Comparison of ENCODE assay signal across 19 cellular contexts in the genomic region with DNA sequence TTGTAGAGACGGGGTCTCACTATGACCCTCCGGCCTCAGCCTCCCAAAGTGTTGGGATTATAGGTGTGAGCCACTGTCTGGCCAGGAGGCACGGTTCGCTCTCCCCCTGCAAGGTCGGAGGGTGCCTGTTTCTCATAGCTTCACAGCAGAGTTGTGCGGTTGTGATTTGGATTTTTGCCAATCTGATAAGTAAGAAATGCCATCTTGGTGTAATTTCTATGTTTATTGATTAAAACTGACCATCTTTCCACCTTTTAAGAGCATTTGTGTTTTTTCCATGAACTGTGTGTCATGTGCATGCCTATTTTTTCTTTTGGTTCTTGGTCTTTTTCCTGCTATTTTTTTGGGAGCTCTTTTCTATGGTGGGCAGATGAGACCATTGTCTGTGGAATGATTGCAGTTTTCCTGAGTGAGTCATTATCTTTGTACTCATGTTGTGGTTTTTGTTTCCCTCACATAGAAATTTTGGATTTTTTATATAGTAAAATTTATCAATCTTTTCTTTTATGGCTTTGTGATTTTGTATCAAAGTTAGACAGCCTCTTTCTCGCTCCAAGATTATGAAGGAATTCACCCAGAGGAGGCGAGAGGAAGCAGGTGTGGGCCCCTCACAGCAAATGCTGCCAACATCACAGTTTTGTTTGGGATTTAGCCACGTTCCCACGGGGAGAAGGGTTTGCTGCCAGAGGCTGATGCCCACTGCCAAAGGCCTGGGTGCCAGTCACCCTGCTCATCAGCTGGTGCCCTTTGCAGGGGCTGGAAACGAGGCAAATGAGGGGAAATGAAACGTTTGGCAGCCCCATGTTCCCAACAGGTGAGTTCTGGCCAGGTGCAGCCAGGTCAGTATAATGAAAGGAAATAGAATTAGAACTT. TPM values are rescaled to one million over a fixed set of nuclear protein-coding genes. Genes with fewer than 3 reads are reported as not detected.
DNase-seq lines count a peak whose midpoint lies in the region; ATAC-seq, FAIRE-seq and TF ChIP-seq lines count a peak whose summit lies in the region.
"Had no signal": no experiment of that assay in that cellular context is flagged by ENCODE, and none has a peak within 500 bp of the region (broad histone marks: within the 10 kb centered on the region; RNA-seq: fewer than 3 reads in every experiment).

No MANE protein-coding gene starts in this region.

- H3K36me3 Mint-ChIP-seq in T-cell, result no peaks in the 10 kb centered on the region
- H3K36me3 Mint-ChIP-seq: stimulated activated effector memory CD8-positive, alpha-beta T cell treated with anti-CD3 and anti-CD28 coated beads, Interleukin-12 subunit alpha, Interleukin-12 subunit beta, amount 100 ng/mL, for 72 hours had no signal

- peaks cover 22 to 35% of the 10 kb centered on the region in 2 experiments for H3K4me1 ChIP-seq in HCT116 (ENCODE audit: control insufficient read depth in 1 of 2, insufficient read depth in 2 of 2, low read length in 2 of 2)
- no peaks in the 10 kb centered on the region for H3K4me1 ChIP-seq in colonic mucosa
- H3K4me1 ChIP-seq: ascending aorta, esophagus squamous epithelium, thyroid gland had no signal

- POLR2A ChIA-PET in HCT116 (lab: Charles Lee) (no interaction called here), T-cell (lab: Charles Lee) (no interaction called here)

- H3K4me2 ChIP-seq in HCT116 (ENCODE audit: low read length), result peak overlapping the region; percentile 27; the same call in 1 of the 2 replicates

- ATAC-seq in HCT116, result no peak
- ATAC-seq in GM19324 (IDR thresholded peaks at IDR 0.05; ENCODE audit: low FRiP score, unreplicated experiment), result no peak
- ATAC-seq in T-cell (replicated peaks in 1 of 4), result no peak
- ATAC-seq: stimulated activated effector memory CD8-positive, alpha-beta T cell treated with anti-CD3 and anti-CD28 coated beads, Interleukin-12 subunit alpha, Interleukin-12 subunit beta, amount 100 ng/mL, for 72 hours had no signal

- no peaks in the 10 kb centered on the region for H3K9me3 Mint-ChIP-seq in T-cell
- H3K9me3 Mint-ChIP-seq: stimulated activated effector memory CD8-positive, alpha-beta T cell treated with anti-CD3 and anti-CD28 coated beads, Interleukin-12 subunit alpha, Interleukin-12 subunit beta, amount 100 ng/mL, for 72 hours had no signal

- no peaks in the 10 kb centered on the region for H4K20me1 ChIP-seq in HCT116 (ENCODE audit: insufficient read depth)

- no peaks in the 10 kb centered on the region for H3K4me1 Mint-ChIP-seq in T-cell
- H3K4me1 Mint-ChIP-seq: stimulated activated effector memory CD8-positive, alpha-beta T cell treated with anti-CD3 and anti-CD28 coated beads, Interleukin-12 subunit alpha, Interleukin-12 subunit beta, amount 100 ng/mL, for 72 hours had no signal

- intact Hi-C loops in HCT116 (cut with micrococcal nuclease), result no loop called here
- intact Hi-C loops in colonic mucosa (cut with DNase I), result no loop called here

- H3K27me3 ChIP-seq in HCT116 (ENCODE audit: insufficient read depth, low read length), result no peaks in the 10 kb centered on the region
- no peaks in the 10 kb centered on the region for H3K27me3 ChIP-seq in colonic mucosa
- H3K27me3 ChIP-seq: ascending aorta, thyroid gland had no signal

- H3K9ac ChIP-seq in HCT116 (ENCODE audit: low read length) (no peak overlapping the region), colonic mucosa (ENCODE audit: low read depth in 2 of 2, low read length in 2 of 2) (no peak overlapping the region)

- RAD21 ChIA-PET in HCT116 (lab: Charles Lee; ENCODE audit: low non-redundant PET in 1 of 2, low total read pairs in 2 of 2, uncharacterized antibody in 2 of 2, unreplicated experiment in 2 of 2), result no interaction called here

- DNase-seq in HCT116 (ENCODE audit: low read depth, low spot score) (no peak), OCI-M1 (lab: John Stamatoyannopoulos, UW) (peak; percentile 19), cardiac fibroblast (ENCODE audit: low read depth in 2 of 2) (peak; percentile 15 to 19), urothelium cell line (ENCODE audit: low spot score) (peak; percentile 40), colonic mucosa (no peak), T-cell (no peak)
- DNase-seq: activated CD4-positive, alpha-beta T cell treated with anti-CD3 and anti-CD28 coated beads, Interleukin-2, amount 50 U/mL, for 1 hour; activated naive CD4-positive, alpha-beta T cell; C1 segment of cervical spinal cord; esophagus squamous epithelium; hippocampal formation; kidney glomerular epithelial cell; NCI-H1930; NCI-H524; thyroid gland had no signal

- no peak overlapping the region for H3K4me3 Mint-ChIP-seq in T-cell
- H3K4me3 Mint-ChIP-seq: stimulated activated effector memory CD8-positive, alpha-beta T cell treated with anti-CD3 and anti-CD28 coated beads, Interleukin-12 subunit alpha, Interleukin-12 subunit beta, amount 100 ng/mL, for 72 hours had no signal

- TF ChIP-seq CTCF in HCT116 (IDR thresholded peaks at IDR 0.05 in 2 of 3, conservative IDR thresholded peaks at IDR 0.05 in 1 of 3; ENCODE audit: borderline replicate concordance in 1 of 3, insufficient read depth in 1 of 3, low read depth in 2 of 3, low read length in 2 of 3), result no peak
- no peak for TF ChIP-seq CTCF in cardiac fibroblast (IDR thresholded peaks at IDR 0.05; ENCODE audit: low read depth, low read length)
- no peak for TF ChIP-seq CTCF in colonic mucosa (IDR thresholded peaks at IDR 0.05)

- FAIRE-seq in urothelium cell line (lab: Jason Lieb, UNC), result no peak

- H3K27ac ChIP-seq in HCT116 (ENCODE audit: low read depth, low read length) (no peak overlapping the region), colonic mucosa (no peak overlapping the region)
- H3K27ac ChIP-seq: ascending aorta, esophagus squamous epithelium, thyroid gland had no signal

- no peak for TF ChIP-seq RAD21 in HCT116 (IDR thresholded peaks at IDR 0.05; ENCODE audit: low read depth)

- H3K79me2 ChIP-seq in HCT116 (ENCODE audit: insufficient read depth, low read length), result no peaks in the 10 kb centered on the region

- TF ChIP-seq POLR2A in HCT116 (IDR thresholded peaks at IDR 0.05; ENCODE audit: borderline replicate concordance, extremely low read depth, insufficient read depth, insufficient read length), result no peak

- no peak overlapping the region for H2AFZ ChIP-seq in HCT116 (ENCODE audit: low read depth, low read length, poor library complexity, severe bottlenecking)

- H3K27ac Mint-ChIP-seq in T-cell, result no peak overlapping the region
- H3K27ac Mint-ChIP-seq: stimulated activated effector memory CD8-positive, alpha-beta T cell treated with anti-CD3 and anti-CD28 coated beads, Interleukin-12 subunit alpha, Interleukin-12 subunit beta, amount 100 ng/mL, for 72 hours had no signal

- no peaks in the 10 kb centered on the region for H3K9me2 ChIP-seq in HCT116 (ENCODE audit: insufficient read depth)

- H3K9me3 ChIP-seq in HCT116 (ENCODE audit: control insufficient read depth in 1 of 2, insufficient read depth in 1 of 2, low read depth in 1 of 2, low read length in 2 of 2) (no peaks in the 10 kb centered on the region), colonic mucosa (no peaks in the 10 kb centered on the region)
- H3K9me3 ChIP-seq: ascending aorta, esophagus squamous epithelium, thyroid gland had no signal

- no TSS peak for BruUV-seq in HCT116 (replicated peaks; lab: Mats Ljungman, UMichigan)

- H3K4me3 ChIP-seq in HCT116 (replicated peaks in 1 of 2; ENCODE audit: low read depth in 1 of 2, low read length in 2 of 2) (no peak overlapping the region), cardiac fibroblast (replicated peaks in 1 of 2; ENCODE audit: low read depth in 2 of 2, low read length in 2 of 2) (no peak overlapping the region), colonic mucosa (no peak overlapping the region)
- H3K4me3 ChIP-seq: ascending aorta, esophagus squamous epithelium, thyroid gland had no signal

- H3K36me3 ChIP-seq in HCT116 (ENCODE audit: control insufficient read depth in 1 of 2, insufficient read depth in 2 of 2, low read length in 2 of 2), result no peaks in the 10 kb centered on the region
- H3K36me3 ChIP-seq in colonic mucosa, result no peaks in the 10 kb centered on the region
- H3K36me3 ChIP-seq: ascending aorta, esophagus squamous epithelium, thyroid gland had no signal

- CTCF ChIA-PET in HCT116 (lab: Charles Lee) (no interaction called here), T-cell (lab: Charles Lee) (no interaction called here)

- peaks cover 6 to 9% of the 10 kb centered on the region in 2 donors for H3K27me3 Mint-ChIP-seq in T-cell

TF ChIP-seq in HCT116, 20 proteins besides CTCF, POLR2A, EP300 and RAD21 (continues in another document):
- TF ChIP-seq EZH2phosphoT487 (IDR thresholded peaks at IDR 0.05; ENCODE audit: borderline replicate concordance), result no peak
- TF ChIP-seq, protein P1, sequence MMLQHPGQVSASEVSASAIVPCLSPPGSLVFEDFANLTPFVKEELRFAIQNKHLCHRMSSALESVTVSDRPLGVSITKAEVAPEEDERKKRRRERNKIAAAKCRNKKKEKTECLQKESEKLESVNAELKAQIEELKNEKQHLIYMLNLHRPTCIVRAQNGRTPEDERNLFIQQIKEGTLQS (IDR thresholded peaks at IDR 0.05), result no peak
- no peak for TF ChIP-seq SRF (IDR thresholded peaks at IDR 0.05; ENCODE audit: low read depth)
- TF ChIP-seq CBX3 (IDR thresholded peaks at IDR 0.05; ENCODE audit: low read depth), result no peak
- no peak for TF ChIP-seq ZFX (IDR thresholded peaks at IDR 0.05)
- no peak for TF ChIP-seq CEBPB (IDR thresholded peaks at IDR 0.05; ENCODE audit: low read depth)
- no peak for TF ChIP-seq EZH2 (IDR thresholded peaks at IDR 0.05)
- TF ChIP-seq TCF7L2 (IDR thresholded peaks at IDR 0.05; ENCODE audit: borderline replicate concordance, extremely low read depth, insufficient read depth, insufficient read length), result no peak
- TF ChIP-seq JUND (IDR thresholded peaks at IDR 0.05), result no peak
- TF ChIP-seq FOSL1 (IDR thresholded peaks at IDR 0.05; ENCODE audit: low read depth), result no peak
- TF ChIP-seq, protein P2, sequence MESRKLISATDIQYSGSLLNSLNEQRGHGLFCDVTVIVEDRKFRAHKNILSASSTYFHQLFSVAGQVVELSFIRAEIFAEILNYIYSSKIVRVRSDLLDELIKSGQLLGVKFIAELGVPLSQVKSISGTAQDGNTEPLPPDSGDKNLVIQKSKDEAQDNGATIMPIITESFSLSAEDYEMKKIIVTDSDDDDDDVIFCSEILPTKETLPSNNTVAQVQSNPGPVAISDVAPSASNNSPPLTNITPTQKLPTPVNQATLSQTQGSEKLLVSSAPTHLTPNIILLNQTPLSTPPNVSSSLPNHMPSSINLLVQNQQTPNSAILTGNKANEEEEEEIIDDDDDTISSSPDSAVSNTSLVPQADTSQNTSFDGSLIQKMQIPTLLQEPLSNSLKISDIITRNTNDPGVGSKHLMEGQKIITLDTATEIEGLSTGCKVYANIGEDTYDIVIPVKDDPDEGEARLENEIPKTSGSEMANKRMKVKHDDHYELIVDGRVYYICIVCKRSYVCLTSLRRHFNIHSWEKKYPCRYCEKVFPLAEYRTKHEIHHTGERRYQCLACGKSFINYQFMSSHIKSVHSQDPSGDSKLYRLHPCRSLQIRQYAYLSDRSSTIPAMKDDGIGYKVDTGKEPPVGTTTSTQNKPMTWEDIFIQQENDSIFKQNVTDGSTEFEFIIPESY (IDR thresholded peaks at IDR 0.05; ENCODE audit: extremely low read depth, insufficient replicate concordance, low read length), result no peak
- TF ChIP-seq YY1 (IDR thresholded peaks at IDR 0.05; ENCODE audit: extremely low read depth, insufficient replicate concordance, low read depth, low read length), result no peak

RNA-seq across cellular contexts. Expression of a gene that starts 47.2 kb away (rescaled TPM):
- total RNA-seq in HCT116 (2021; ENCODE audit: unreplicated experiment) (not detected), colonic mucosa (not detected), T-cell (not detected)
- polyA plus RNA-seq in HCT116 (2012), result 0.01 TPM in 1 of 2 replicates, not detected in the other
- total RNA-seq: ascending aorta, esophagus squamous epithelium, OCI-LY7 had no signal

Comparison
In these comparisons a context has a peak if more than half of its experiments do, and no peak if none do; other contexts are left out.
1. DNase-seq: peak in OCI-M1 (single experiment), cardiac fibroblast (2 of 2) and urothelium cell line (single experiment); none in HCT116 (single experiment), colonic mucosa (single experiment) and T-cell (0 of 34).